Comparison of ENCODE assay signal across 14 cellular contexts in genomic region chr6:8939615-8940014, GRCh38.
DNase-seq lines count a peak whose midpoint lies in the region; ATAC-seq and TF ChIP-seq lines count a peak whose summit lies in the region.
"Had no signal": no experiment of that assay in that cellular context is flagged by ENCODE, and none has a peak within 500 bp of the region (broad histone marks: within the 10 kb centered on the region; RNA-seq: fewer than 3 reads in every experiment).

No MANE protein-coding gene starts in this region.

- no peaks in the 10 kb centered on the region for H3K27me3 ChIP-seq in SJCRH30
- H3K27me3 ChIP-seq: breast epithelium, SJSA1 had no signal

- H3K27me3 Mint-ChIP-seq in type B pancreatic cell: no peaks in the 10 kb centered on the region
- no peaks in the 10 kb centered on the region for H3K27me3 Mint-ChIP-seq in activated T-helper 2 cell treated with anti-CD3 and anti-CD28 coated beads, Interferon-gamma antibody, Interleukin-2, Interleukin-4, amounts not matched to agents 10 μg/mL and 5 μg/mL and 100 μg/mL, durations not matched to agents 14 hours and 24 hours and 36 hours (ENCODE audit: low read depth)
- no peaks in the 10 kb centered on the region for H3K27me3 Mint-ChIP-seq in activated CD8-positive, alpha-beta T cell treated with anti-CD3 and anti-CD28 coated beads, Interleukin-2, amount 10 ng/mL, durations not matched to agents 7 days and 5 days (ENCODE audit: low read depth)

- no peaks in the 10 kb centered on the region for H3K36me3 Mint-ChIP-seq in type B pancreatic cell
- H3K36me3 Mint-ChIP-seq in activated T-helper 2 cell treated with anti-CD3 and anti-CD28 coated beads, Interferon-gamma antibody, Interleukin-2, Interleukin-4, amounts not matched to agents 10 μg/mL and 5 μg/mL and 100 μg/mL, durations not matched to agents 14 hours and 24 hours and 36 hours (ENCODE audit: low read depth): no peaks in the 10 kb centered on the region
- H3K36me3 Mint-ChIP-seq in activated CD8-positive, alpha-beta T cell treated with anti-CD3 and anti-CD28 coated beads, Interleukin-2, amount 10 ng/mL, durations not matched to agents 7 days and 5 days (ENCODE audit: low read depth): no peaks in the 10 kb centered on the region
- H3K36me3 Mint-ChIP-seq: mesothelial cell of epicardium had no signal

- TF ChIP-seq CTCF in type B pancreatic cell (conservative IDR thresholded peaks at IDR 0.05): no peak

- H3K36me3 ChIP-seq in SJCRH30: no peaks in the 10 kb centered on the region
- H3K36me3 ChIP-seq: breast epithelium, SJSA1 had no signal

- CTCF ChIA-PET in activated CD8-positive, alpha-beta T cell treated with anti-CD3 and anti-CD28 coated beads, Interleukin-2, amount 10 ng/mL, durations not matched to agents 7 days and 5 days (lab: Charles Lee): no interaction called here

- no peak overlapping the region for H3K27ac ChIP-seq in SJCRH30
- H3K27ac ChIP-seq: breast epithelium, SJSA1 had no signal

- POLR2A ChIA-PET in activated CD8-positive, alpha-beta T cell treated with anti-CD3 and anti-CD28 coated beads, Interleukin-2, amount 10 ng/mL, durations not matched to agents 7 days and 5 days (lab: Charles Lee): no interaction called here

- peaks cover 36% of the 10 kb centered on the region for H3K4me1 Mint-ChIP-seq in type B pancreatic cell (ENCODE audit: unreplicated experiment)
- no peaks in the 10 kb centered on the region for H3K4me1 Mint-ChIP-seq in activated T-helper 2 cell treated with anti-CD3 and anti-CD28 coated beads, Interferon-gamma antibody, Interleukin-2, Interleukin-4, amounts not matched to agents 10 μg/mL and 5 μg/mL and 100 μg/mL, durations not matched to agents 14 hours and 24 hours and 36 hours (ENCODE audit: low read depth)
- H3K4me1 Mint-ChIP-seq in activated CD8-positive, alpha-beta T cell treated with anti-CD3 and anti-CD28 coated beads, Interleukin-2, amount 10 ng/mL, durations not matched to agents 7 days and 5 days (ENCODE audit: low read depth): no peaks in the 10 kb centered on the region

- no peaks in the 10 kb centered on the region for H3K9me3 Mint-ChIP-seq in type B pancreatic cell
- no peaks in the 10 kb centered on the region for H3K9me3 Mint-ChIP-seq in activated T-helper 2 cell treated with anti-CD3 and anti-CD28 coated beads, Interferon-gamma antibody, Interleukin-2, Interleukin-4, amounts not matched to agents 10 μg/mL and 5 μg/mL and 100 μg/mL, durations not matched to agents 14 hours and 24 hours and 36 hours
- H3K9me3 Mint-ChIP-seq in activated CD8-positive, alpha-beta T cell treated with anti-CD3 and anti-CD28 coated beads, Interleukin-2, amount 10 ng/mL, durations not matched to agents 7 days and 5 days (ENCODE audit: insufficient read depth): no peaks in the 10 kb centered on the region
- H3K9me3 Mint-ChIP-seq: activated T-helper 1 cell treated with anti-CD3 and anti-CD28 coated beads, Interleukin-12 subunit alpha, Interleukin-12 subunit beta, Interleukin-2, Interleukin-4 antibody, amounts not matched to agents 30 ng/mL and 10 ng/mL and 1 ng/mL, durations not matched to agents 14 hours and 24 hours and 36 hours had no signal

- peak; percentile 83 for ATAC-seq in GM18907 (IDR thresholded peaks at IDR 0.05; ENCODE audit: unreplicated experiment)
- ATAC-seq in HG03442 (IDR thresholded peaks at IDR 0.05; ENCODE audit: unreplicated experiment): no peak
- ATAC-seq in activated CD8-positive, alpha-beta T cell treated with anti-CD3 and anti-CD28 coated beads, Interleukin-2, amount 10 ng/mL, durations not matched to agents 7 days and 5 days: no peak

- H3K4me3 ChIP-seq in SJCRH30: peak overlapping the region; percentile 0; the same call in 1 of the 2 replicates
- H3K4me3 ChIP-seq: breast epithelium, SJSA1 had no signal

- intact Hi-C loops in activated T-helper 2 cell treated with anti-CD3 and anti-CD28 coated beads, Interferon-gamma antibody, Interleukin-2, Interleukin-4, amounts not matched to agents 10 μg/mL and 5 μg/mL and 100 μg/mL, durations not matched to agents 14 hours and 24 hours and 36 hours (cut with micrococcal nuclease): no loop called here

- H3K9me3 ChIP-seq in SJCRH30 (replicated peaks): no peaks in the 10 kb centered on the region
- H3K9me3 ChIP-seq: breast epithelium, SJSA1 had no signal

- DNase-seq in NCI-H1417 treated with DMSO at 0.1 percent for 48 hours (lab: John Stamatoyannopoulos, UW) (peak; percentile 56), SJCRH30 (peak; percentile 55 to 77), type B pancreatic cell (ENCODE audit: extremely low spot score, unreplicated experiment) (no peak)
- no peak for DNase-seq in activated T-helper 2 cell treated with anti-CD3 and anti-CD28 coated beads, Interferon-gamma antibody, Interleukin-2, Interleukin-4, amounts not matched to agents 10 μg/mL and 5 μg/mL and 100 μg/mL, durations not matched to agents 14 hours and 24 hours and 36 hours (ENCODE audit: low spot score)
- no peak for DNase-seq in activated CD8-positive, alpha-beta T cell treated with anti-CD3 and anti-CD28 coated beads, Interleukin-2, amount 10 ng/mL, durations not matched to agents 7 days and 5 days
- DNase-seq: activated CD4-positive, alpha-beta T cell treated with anti-CD3 and anti-CD28 coated beads for 1 hour; erythroblast; stimulated activated CD4-positive, alpha-beta T cell treated with anti-CD3 and anti-CD28 coated beads, Interleukin-4, amount 100 ng/mL, for 24 hours had no signal

- H3K4me1 ChIP-seq in SJCRH30: peaks cover 18% of the 10 kb centered on the region
- H3K4me1 ChIP-seq: breast epithelium, SJSA1 had no signal

- H3K27ac Mint-ChIP-seq in type B pancreatic cell: no peak overlapping the region
- H3K27ac Mint-ChIP-seq in activated T-helper 2 cell treated with anti-CD3 and anti-CD28 coated beads, Interferon-gamma antibody, Interleukin-2, Interleukin-4, amounts not matched to agents 10 μg/mL and 5 μg/mL and 100 μg/mL, durations not matched to agents 14 hours and 24 hours and 36 hours: no peak overlapping the region
- no peak overlapping the region for H3K27ac Mint-ChIP-seq in activated CD8-positive, alpha-beta T cell treated with anti-CD3 and anti-CD28 coated beads, Interleukin-2, amount 10 ng/mL, durations not matched to agents 7 days and 5 days
- H3K27ac Mint-ChIP-seq: activated T-helper 1 cell treated with anti-CD3 and anti-CD28 coated beads, Interleukin-12 subunit alpha, Interleukin-12 subunit beta, Interleukin-2, Interleukin-4 antibody, amounts not matched to agents 30 ng/mL and 10 ng/mL and 1 ng/mL, durations not matched to agents 14 hours and 24 hours and 36 hours; mesothelial cell of epicardium had no signal

- H3K4me3 Mint-ChIP-seq in type B pancreatic cell: peak overlapping the region; percentile 1
- H3K4me3 Mint-ChIP-seq in activated T-helper 2 cell treated with anti-CD3 and anti-CD28 coated beads, Interferon-gamma antibody, Interleukin-2, Interleukin-4, amounts not matched to agents 10 μg/mL and 5 μg/mL and 100 μg/mL, durations not matched to agents 14 hours and 24 hours and 36 hours (ENCODE audit: low read depth): no peak overlapping the region
- no peak overlapping the region for H3K4me3 Mint-ChIP-seq in activated CD8-positive, alpha-beta T cell treated with anti-CD3 and anti-CD28 coated beads, Interleukin-2, amount 10 ng/mL, durations not matched to agents 7 days and 5 days
- H3K4me3 Mint-ChIP-seq: activated T-helper 1 cell treated with anti-CD3 and anti-CD28 coated beads, Interleukin-12 subunit alpha, Interleukin-12 subunit beta, Interleukin-2, Interleukin-4 antibody, amounts not matched to agents 30 ng/mL and 10 ng/mL and 1 ng/mL, durations not matched to agents 14 hours and 24 hours and 36 hours; mesothelial cell of epicardium had no signal

Comparison
In these comparisons a context has a peak if more than half of its experiments do, and no peak if none do; other contexts are left out.
1. DNase-seq: peak in NCI-H1417 treated with DMSO at 0.1 percent for 48 hours (single experiment) and SJCRH30 (2 of 2); none in type B pancreatic cell (single experiment), activated T-helper 2 cell treated with anti-CD3 and anti-CD28 coated beads, Interferon-gamma antibody, Interleukin-2, Interleukin-4, amounts not matched to agents 10 μg/mL and 5 μg/mL and 100 μg/mL, durations not matched to agents 14 hours and 24 hours and 36 hours (single experiment) and activated CD8-positive, alpha-beta T cell treated with anti-CD3 and anti-CD28 coated beads, Interleukin-2, amount 10 ng/mL, durations not matched to agents 7 days and 5 days (single experiment).